ENCODE assay signal across 29 cellular contexts in genomic region chr1:173171152-173171551, GRCh38.
"Had no signal": no experiment of that assay in that cellular context is flagged by ENCODE, and none has a peak within 500 bp of the region (broad histone marks: within the 10 kb centered on the region; RNA-seq: fewer than 3 reads in every experiment).

No MANE protein-coding gene starts in this region.

- H3K9me3 ChIP-seq: colonic mucosa, gastrocnemius medialis had no signal

- H3K27me3 ChIP-seq: colonic mucosa, dorsolateral prefrontal cortex, esophagus muscularis mucosa, esophagus squamous epithelium, foreskin keratinocyte, gastrocnemius medialis, gastroesophageal sphincter, heart left ventricle, heart right ventricle had no signal

- H3K4me3 Mint-ChIP-seq: dendritic cell treated with granulocyte-macrophage colony-stimulating factor and Interleukin-4, amounts not matched to agents 40 ng/mL and 50 ng/mL, for 4 days; effector memory CD8-positive, alpha-beta T cell; endodermal cell had no signal

- H3K27ac Mint-ChIP-seq: dendritic cell treated with granulocyte-macrophage colony-stimulating factor and Interleukin-4, amounts not matched to agents 40 ng/mL and 50 ng/mL, for 4 days; effector memory CD8-positive, alpha-beta T cell; endodermal cell had no signal

- H3K27me3 Mint-ChIP-seq: dendritic cell treated with granulocyte-macrophage colony-stimulating factor and Interleukin-4, amounts not matched to agents 40 ng/mL and 50 ng/mL, for 4 days; effector memory CD8-positive, alpha-beta T cell had no signal

- FAIRE-seq: colon, endometrium, endothelial cell of umbilical vein, frontal cortex had no signal

- H3K4me1 Mint-ChIP-seq: endodermal cell had no signal

- H3K4me3 ChIP-seq: colonic mucosa, coronary artery, dorsolateral prefrontal cortex, esophagus muscularis mucosa, esophagus squamous epithelium, gastrocnemius medialis, gastroesophageal sphincter, heart left ventricle, heart right ventricle had no signal

- ATAC-seq: effector memory CD8-positive, alpha-beta T cell; esophagus mucosa; foreskin keratinocyte; gastrocnemius medialis; gastroesophageal sphincter; heart left ventricle; heart right ventricle had no signal

- H3K36me3 ChIP-seq: colonic mucosa, esophagus muscularis mucosa, esophagus squamous epithelium, gastrocnemius medialis, gastroesophageal sphincter, heart left ventricle, heart right ventricle had no signal

- H3K4me1 ChIP-seq: colonic mucosa, esophagus muscularis mucosa, foreskin keratinocyte, gastrocnemius medialis, gastroesophageal sphincter, heart left ventricle, heart right ventricle had no signal

- H3K27ac ChIP-seq: colonic mucosa, coronary artery, dorsolateral prefrontal cortex, epithelial cell of prostate, esophagus muscularis mucosa, esophagus squamous epithelium, foreskin keratinocyte, gastrocnemius medialis, gastroesophageal sphincter, heart left ventricle, heart right ventricle had no signal

- DNase-seq: colonic mucosa; cortex of kidney; dermis blood vessel endothelial cell; dorsolateral prefrontal cortex; effector CD4-positive, alpha-beta T cell; effector CD8-positive, alpha-beta T cell; effector memory CD4-positive, alpha-beta T cell; effector memory CD8-positive, alpha-beta T cell; endodermal cell; erythroblast; esophagus squamous epithelium; foreskin fibroblast; foreskin keratinocyte; foreskin melanocyte; gastrocnemius medialis; glutamatergic neuron; head of caudate nucleus; heart left ventricle; heart right ventricle had no signal
